1 cellular context compared by ENCODE assay signal in the genomic region with DNA sequence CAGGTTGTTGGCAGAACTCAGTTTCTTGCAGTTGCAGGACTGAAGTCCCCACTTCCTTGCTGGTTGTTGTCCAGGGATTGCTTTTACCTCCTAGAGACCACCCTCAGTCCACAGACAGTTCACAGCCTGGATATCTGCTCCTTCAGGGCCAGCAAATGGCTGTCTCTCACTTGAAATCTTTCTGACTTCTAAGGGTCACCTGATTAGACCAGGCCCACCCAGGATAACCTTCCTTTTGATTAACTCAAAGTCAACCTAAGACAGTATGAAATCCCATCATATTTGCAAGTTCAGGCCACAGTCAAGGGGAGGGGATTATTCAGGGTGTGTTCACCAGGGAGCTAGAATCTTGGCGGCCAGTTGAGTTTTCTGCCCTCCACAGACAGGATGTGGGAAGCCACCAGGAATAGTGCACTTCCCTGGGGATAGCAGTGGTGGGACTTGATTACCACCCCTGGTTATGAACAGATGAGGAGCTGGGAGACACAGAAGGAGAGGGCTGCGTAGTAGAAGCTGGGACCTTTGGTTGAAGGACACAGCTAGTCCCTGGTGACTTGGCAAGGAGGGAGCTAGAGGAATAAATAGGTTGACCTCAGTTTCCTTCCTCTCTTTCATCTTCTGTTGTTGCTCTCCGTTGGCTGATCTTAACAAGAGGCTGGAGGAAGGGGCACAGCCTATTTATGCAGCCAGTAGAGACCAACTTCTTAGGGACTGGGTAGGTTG.
A peak's percentile ranks its signal among the peaks of the same experiment; 100 is the strongest.
TF ChIP-seq lines count a peak whose summit lies in the region.

No MANE protein-coding gene starts in this region.

TF ChIP-seq in H1, 55 proteins besides CTCF, POLR2A, EP300 and RAD21:
- TF ChIP-seq TBP (IDR thresholded peaks at IDR 0.05; ENCODE audit: low read depth, low read length) (no peak), BRCA1 (IDR thresholded peaks at IDR 0.05; ENCODE audit: low read depth, low read length) (no peak), TAF7 (optimal IDR thresholded peaks at IDR 0.05; ENCODE audit: borderline replicate concordance, low read depth, low read length) (no peak), KDM1A (IDR thresholded peaks at IDR 0.05; ENCODE audit: borderline replicate concordance, low read length) (peak; percentile 63), NANOG (IDR thresholded peaks at IDR 0.05; ENCODE audit: insufficient read depth, low read depth, low read length, poor library complexity, severe bottlenecking) (no peak)
